ENCODE assay signal across 21 cellular contexts in the genomic region with DNA sequence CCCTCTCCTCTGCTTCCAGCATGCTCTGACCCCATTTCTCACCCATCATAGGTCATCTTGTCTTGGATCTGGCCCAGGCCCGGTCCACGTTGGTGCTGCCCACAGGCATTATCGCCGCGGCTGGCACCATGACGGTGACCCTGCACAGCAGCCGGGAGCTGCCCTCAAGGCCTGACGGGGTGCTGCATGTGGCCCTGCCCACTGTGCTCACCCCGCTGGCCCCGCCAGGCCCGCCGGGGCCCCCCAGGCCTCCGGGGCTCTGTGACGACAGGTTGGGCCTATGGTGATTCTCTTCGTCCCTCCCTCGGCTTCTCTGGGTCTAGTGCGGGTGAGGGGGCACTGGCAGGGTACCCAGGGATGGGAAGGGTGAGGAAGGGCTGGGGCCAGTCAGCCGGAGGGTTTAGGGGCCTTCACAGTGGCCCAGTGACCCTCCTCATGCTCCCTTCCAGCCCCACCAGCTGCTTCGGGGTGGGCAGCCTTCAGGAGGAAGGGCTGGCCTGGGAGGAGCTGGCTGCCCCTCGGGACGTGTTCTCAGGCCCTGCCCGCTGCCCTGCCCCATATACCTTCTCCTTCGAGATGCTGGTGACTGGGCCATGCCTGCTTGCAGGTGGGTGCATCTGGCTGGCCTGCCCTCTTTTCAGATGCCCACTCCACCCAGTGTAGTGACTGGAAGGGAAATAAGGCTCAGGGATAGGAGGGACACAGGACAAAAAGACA. TPM values are rescaled to one million over a fixed set of nuclear protein-coding genes. Genes with fewer than 3 reads are reported as not detected.
"Had no signal": no experiment of that assay in that cellular context is flagged by ENCODE, and none has a peak within 500 bp of the region (broad histone marks: within the 10 kb centered on the region; RNA-seq: fewer than 3 reads in every experiment).

No MANE protein-coding gene starts in this region.

- DNase-seq: activated CD4-positive, alpha-beta memory T cell treated with anti-CD3 and anti-CD28 coated beads for 36 hours; activated CD4-positive, alpha-beta T cell treated with anti-CD3 and anti-CD28 coated beads, Interleukin-2, amount 10 ng/mL, durations not matched to agents 7 days and 5 days; activated CD4-positive, CD25-positive, alpha-beta regulatory T cell; activated CD8-positive, alpha-beta memory T cell treated with anti-CD3 and anti-CD28 coated beads for 24 hours; activated gamma-delta T cell; activated naive CD4-positive, alpha-beta T cell treated with anti-CD3 and anti-CD28 coated beads, Interleukin-2, amount 10 ng/mL, durations not matched to agents 7 days and 5 days; activated naive CD8-positive, alpha-beta T cell treated with anti-CD3 and anti-CD28 coated beads, Interleukin-2, amount 10 ng/mL, durations not matched to agents 7 days and 5 days; activated T-cell treated with anti-CD3 and anti-CD28 coated beads, Interleukin-2, amount 50 U/mL, for 4 hours; aorta; MM.1S; NCI-H1105; NCI-H1436; NCI-H1694 treated with DMSO at 0.1 percent for 48 hours; Peyer's patch; SHP77 treated with DMSO at 0.1 percent for 48 hours; T-helper 17 cell had no signal

- H3K36me3 Mint-ChIP-seq: activated CD4-positive, alpha-beta memory T cell treated with anti-CD3 and anti-CD28 coated beads for 36 hours; activated naive CD4-positive, alpha-beta T cell treated with anti-CD3 and anti-CD28 coated beads, Interleukin-2, amount 10 ng/mL, durations not matched to agents 7 days and 5 days; activated naive CD8-positive, alpha-beta T cell treated with anti-CD3 and anti-CD28 coated beads, Interleukin-2, amount 10 ng/mL, durations not matched to agents 7 days and 5 days; brain had no signal

- H3K27ac Mint-ChIP-seq: activated CD4-positive, alpha-beta memory T cell treated with anti-CD3 and anti-CD28 coated beads for 36 hours; activated CD4-positive, alpha-beta T cell treated with anti-CD3 and anti-CD28 coated beads, Interleukin-2, amount 10 ng/mL, durations not matched to agents 7 days and 5 days; activated naive CD4-positive, alpha-beta T cell treated with anti-CD3 and anti-CD28 coated beads, Interleukin-2, amount 10 ng/mL, durations not matched to agents 7 days and 5 days; activated naive CD8-positive, alpha-beta T cell treated with anti-CD3 and anti-CD28 coated beads, Interleukin-2, amount 10 ng/mL, durations not matched to agents 7 days and 5 days; brain; T-helper 17 cell had no signal

- H3K9me3 ChIP-seq: adrenal gland, Peyer's patch had no signal

- ATAC-seq: activated T-cell treated with anti-CD3 and anti-CD28 coated beads, Interleukin-2, amount 50 U/mL, for 4 hours; T-helper 17 cell had no signal

- H3K4me3 Mint-ChIP-seq: activated CD4-positive, alpha-beta memory T cell treated with anti-CD3 and anti-CD28 coated beads for 36 hours; activated CD4-positive, alpha-beta T cell treated with anti-CD3 and anti-CD28 coated beads, Interleukin-2, amount 10 ng/mL, durations not matched to agents 7 days and 5 days; activated naive CD4-positive, alpha-beta T cell treated with anti-CD3 and anti-CD28 coated beads, Interleukin-2, amount 10 ng/mL, durations not matched to agents 7 days and 5 days; activated naive CD8-positive, alpha-beta T cell treated with anti-CD3 and anti-CD28 coated beads, Interleukin-2, amount 10 ng/mL, durations not matched to agents 7 days and 5 days; activated T-cell treated with anti-CD3 and anti-CD28 coated beads, Interleukin-2, amount 50 U/mL, for 4 hours; brain; central memory CD8-positive, alpha-beta T cell; T-helper 17 cell had no signal

- H3K4me3 ChIP-seq: adrenal gland, Peyer's patch had no signal

- H3K36me3 ChIP-seq: Peyer's patch had no signal

- H3K27ac ChIP-seq: Peyer's patch, VCaP had no signal

- H3K9me3 Mint-ChIP-seq: activated CD4-positive, alpha-beta memory T cell treated with anti-CD3 and anti-CD28 coated beads for 36 hours; activated CD4-positive, alpha-beta T cell treated with anti-CD3 and anti-CD28 coated beads, Interleukin-2, amount 10 ng/mL, durations not matched to agents 7 days and 5 days; activated naive CD4-positive, alpha-beta T cell treated with anti-CD3 and anti-CD28 coated beads, Interleukin-2, amount 10 ng/mL, durations not matched to agents 7 days and 5 days; activated naive CD8-positive, alpha-beta T cell treated with anti-CD3 and anti-CD28 coated beads, Interleukin-2, amount 10 ng/mL, durations not matched to agents 7 days and 5 days; activated T-cell treated with anti-CD3 and anti-CD28 coated beads, Interleukin-2, amount 50 U/mL, for 4 hours; brain; central memory CD8-positive, alpha-beta T cell had no signal

RNA-seq across cellular contexts. Expression of a gene that starts 3.9 kb away (rescaled TPM):
- total RNA-seq: activated CD4-positive, alpha-beta memory T cell treated with anti-CD3 and anti-CD28 coated beads for 36 hours; activated CD4-positive, alpha-beta T cell treated with anti-CD3 and anti-CD28 coated beads, Interleukin-2, amount 10 ng/mL, durations not matched to agents 7 days and 5 days; aorta; SK-MEL-5; T-helper 17 cell had no signal

RNA-seq across cellular contexts. Expression of a gene that starts 28.1 kb away (rescaled TPM):
- total RNA-seq: activated CD4-positive, alpha-beta T cell treated with anti-CD3 and anti-CD28 coated beads, Interleukin-2, amount 10 ng/mL, durations not matched to agents 7 days and 5 days; activated naive CD8-positive, alpha-beta T cell treated with anti-CD3 and anti-CD28 coated beads, Interleukin-2, amount 10 ng/mL, durations not matched to agents 7 days and 5 days; Peyer's patch had no signal

RNA-seq across cellular contexts. Expression of a gene that starts 42.5 kb away (rescaled TPM):
- total RNA-seq: activated CD4-positive, alpha-beta memory T cell treated with anti-CD3 and anti-CD28 coated beads for 36 hours; activated CD4-positive, alpha-beta T cell treated with anti-CD3 and anti-CD28 coated beads, Interleukin-2, amount 10 ng/mL, durations not matched to agents 7 days and 5 days; activated naive CD8-positive, alpha-beta T cell treated with anti-CD3 and anti-CD28 coated beads, Interleukin-2, amount 10 ng/mL, durations not matched to agents 7 days and 5 days; activated T-cell treated with anti-CD3 and anti-CD28 coated beads, Interleukin-2, amount 50 U/mL, for 4 hours; aorta; Peyer's patch; SK-MEL-5; T-helper 17 cell had no signal
